8 cellular contexts compared by ENCODE assay signal in the genomic region with DNA sequence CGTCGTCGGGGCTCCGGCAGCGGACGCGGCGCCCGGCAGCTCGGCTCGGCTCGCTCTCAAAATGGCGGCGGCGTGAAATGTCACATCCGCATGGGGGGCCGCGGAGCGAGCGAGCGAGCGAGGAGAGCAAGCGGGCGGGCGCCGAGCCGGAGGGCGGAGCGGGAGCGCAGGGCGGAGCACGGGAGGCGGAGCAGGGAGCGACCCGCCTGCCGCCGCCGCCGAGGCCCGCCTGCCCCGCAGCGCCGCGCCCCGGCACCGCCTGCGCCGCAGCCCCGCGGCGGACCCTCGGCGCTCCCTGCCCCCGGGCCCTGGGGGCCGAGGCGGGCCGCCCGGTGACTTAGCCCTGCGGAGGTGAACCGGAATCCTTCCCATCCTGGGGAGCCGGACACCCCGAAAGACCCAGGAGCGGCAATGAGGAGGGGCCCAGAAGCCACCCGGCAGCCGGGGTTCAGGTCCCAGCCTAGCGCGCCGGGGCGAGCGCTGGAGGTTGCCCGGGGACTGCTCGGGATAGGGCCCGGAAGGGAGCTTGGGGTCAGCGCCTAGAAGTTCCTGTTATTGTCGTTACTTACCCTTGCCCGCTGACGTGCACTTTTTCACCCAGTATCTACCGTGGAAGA. TPM values are rescaled to one million over a fixed set of nuclear protein-coding genes. Genes with fewer than 3 reads are reported as not detected.
DNase-seq lines count a peak whose midpoint lies in the region; ATAC-seq and TF ChIP-seq lines count a peak whose summit lies in the region.

A gene (minus strand): TSS at position 82 of the 617 bp plus-strand sequence. CDS start 621 bp downstream, outside the sequence.

- TF ChIP-seq POLR2A in right lobe of liver (IDR thresholded peaks at IDR 0.05) = peak; percentile 72

- intact Hi-C loops in right lobe of liver (cut with DNase I) = no loop called here

- peak within 1 kb of the TSS; percentile 91 to 99 (median 96) for H3K27ac ChIP-seq in BLaER1 treated with 17β-estradiol and CSF1 and Interleukin-3, amounts not matched to agents 10 nM and 100 nM
- H3K27ac ChIP-seq in right lobe of liver = peak within 1 kb of the TSS; percentile 56 to 76 (median 75)

- WGBS in right lobe of liver (ENCODE audit: insufficient coverage, low coverage, low lambda C conversion rate, missing lambda C conversion rate) = 0% methylated on average over 4 of the region's 78 CpGs

- peak; percentile 78 for ATAC-seq in GM19328 (IDR thresholded peaks at IDR 0.05; ENCODE audit: unreplicated experiment)
- ATAC-seq in HG03469 (IDR thresholded peaks at IDR 0.05; ENCODE audit: unreplicated experiment) = peak; percentile 61
- peak; percentile 93 to 96 (median 93) for ATAC-seq in right lobe of liver

- H3K9ac ChIP-seq in BLaER1 treated with 17β-estradiol and CSF1 and Interleukin-3, amounts not matched to agents 10 nM and 100 nM = peak within 1 kb of the TSS; percentile 95 to 98 (median 97)

- H4K20me1 ChIP-seq in BLaER1 treated with 17β-estradiol and CSF1 and Interleukin-3, amounts not matched to agents 10 nM and 100 nM = peaks cover 41 to 42% (median 42%) of the 10 kb centered on the region in 11 experiments

- no peaks in the 10 kb centered on the region; a peak in 1 of 22 replicates for H3K36me3 ChIP-seq in BLaER1 treated with 17β-estradiol and CSF1 and Interleukin-3, amounts not matched to agents 10 nM and 100 nM
- no peaks in the 10 kb centered on the region for H3K36me3 ChIP-seq in right lobe of liver

- TF ChIP-seq CTCF in right lobe of liver (IDR thresholded peaks at IDR 0.05) = peak in 1 of 4 donors; percentile 21

- H3K4me3 ChIP-seq in BLaER1 treated with 17β-estradiol and CSF1 and Interleukin-3, amounts not matched to agents 10 nM and 100 nM = peak within 1 kb of the TSS; percentile 88 to 99 (median 95)
- H3K4me3 ChIP-seq in right lobe of liver = peak within 1 kb of the TSS; percentile 68 to 82 (median 75)

- H3K4me2 ChIP-seq in BLaER1 treated with 17β-estradiol and CSF1 and Interleukin-3, amounts not matched to agents 10 nM and 100 nM = peak within 1 kb of the TSS; percentile 91 to 100 (median 95)

- no peaks in the 10 kb centered on the region for H3K27me3 ChIP-seq in BLaER1 treated with 17β-estradiol and CSF1 and Interleukin-3, amounts not matched to agents 10 nM and 100 nM
- H3K27me3 ChIP-seq in right lobe of liver = no peaks in the 10 kb centered on the region

- peaks cover 31 to 72% (median 59%) of the 10 kb centered on the region in 10 experiments for H3K4me1 ChIP-seq in BLaER1 treated with 17β-estradiol and CSF1 and Interleukin-3, amounts not matched to agents 10 nM and 100 nM
- H3K4me1 ChIP-seq in right lobe of liver = peaks cover 0 to 33% (median 17%) of the 10 kb centered on the region in 4 donors

- H3K9me3 ChIP-seq in BLaER1 treated with 17β-estradiol and CSF1 and Interleukin-3, amounts not matched to agents 10 nM and 100 nM (replicated peaks in 1 of 11) = no peaks in the 10 kb centered on the region
- no peaks in the 10 kb centered on the region for H3K9me3 ChIP-seq in right lobe of liver

- DNase-seq in NCI-H524 treated with DMSO at 0.1 percent for 48 hours (lab: John Stamatoyannopoulos, UW) (peak; percentile 37), dermis blood vessel endothelial cell (peak; percentile 94), right lobe of liver (peak; percentile 94 to 96 (median 95))
- DNase-seq in activated CD4-positive, alpha-beta T cell treated with anti-CD3 and anti-CD28 coated beads, Interleukin-2, amount 50 U/mL, for 24 hours (ENCODE audit: low read depth in 1 of 2, low spot score in 1 of 2) = peak; percentile 84 to 87
- DNase-seq in stimulated activated CD4-positive, alpha-beta T cell treated with anti-CD3 and anti-CD28 coated beads, Interleukin-4, amount 100 ng/mL, for 4 hours = peak; percentile 90 to 92

RNA-seq across cellular contexts. Expression of the gene that starts here (rescaled TPM):
- total RNA-seq in dermis blood vessel endothelial cell (61.3 and 72.1 TPM in 2 replicates), right lobe of liver (10 to 100 TPM; 46.8 to 55.8 (median 49.1) TPM)

Comparison
In these comparisons a context has a peak if more than half of its experiments do, and no peak if none do; other contexts are left out.
1. Peak in every context shown above with its lines: DNase-seq, ATAC-seq, H3K4me3 ChIP-seq and H3K27ac ChIP-seq.
2. DNase-seq: peak in every context shown above with its lines; median percentile 95 in right lobe of liver; 94 in dermis blood vessel endothelial cell; 91 in stimulated activated CD4-positive, alpha-beta T cell treated with anti-CD3 and anti-CD28 coated beads, Interleukin-4, amount 100 ng/mL, for 4 hours; 86 in activated CD4-positive, alpha-beta T cell treated with anti-CD3 and anti-CD28 coated beads, Interleukin-2, amount 50 U/mL, for 24 hours; 37 in NCI-H524 treated with DMSO at 0.1 percent for 48 hours.